Comparison of ENCODE assay signal across 9 cellular contexts in genomic region chr13:27770809-27771208, GRCh38. TPM values are rescaled to one million over a fixed set of nuclear protein-coding genes. Genes with fewer than 3 reads are reported as not detected.
DNase-seq lines count a peak whose midpoint lies in the region; ATAC-seq and TF ChIP-seq lines count a peak whose summit lies in the region.
"Had no signal": no experiment of that assay in that cellular context is flagged by ENCODE, and none has a peak within 500 bp of the region (broad histone marks: within the 10 kb centered on the region; RNA-seq: fewer than 3 reads in every experiment).

No MANE protein-coding gene starts in this region.

- no peak for TF ChIP-seq POLR2A in heart left ventricle (IDR thresholded peaks at IDR 0.05)
- no peak for TF ChIP-seq POLR2A in body of pancreas (IDR thresholded peaks at IDR 0.05)

- intact Hi-C loops in left ventricle myocardium inferior (cut with micrococcal nuclease) (no loop called here), heart left ventricle (cut with DNase I) (no loop called here), body of pancreas (cut with DNase I) (no loop called here)

- 24 to 26% (median 25%) methylated on average over 3 of the region's 3 CpGs for WGBS in heart left ventricle, 4 donors
- 13 to 14% methylated on average over 3 of the region's 3 CpGs for WGBS in body of pancreas, 2 donors

- H3K27me3 ChIP-seq in left ventricle myocardium inferior (ENCODE audit: low read depth) (peaks cover 90% of the 10 kb centered on the region), heart left ventricle (peaks cover 0 to 37% (median 7%) of the 10 kb centered on the region in 9 donors), body of pancreas (no peaks in the 10 kb centered on the region), osteoblast (ENCODE audit: insufficient read depth, low read length) (peaks cover 7% of the 10 kb centered on the region)

- DNase-seq in left ventricle myocardium inferior (no peak), heart left ventricle (no peak), LNCaP clone FGC (ENCODE audit: low read depth) (peak; percentile 22), body of pancreas (peak; percentile 26 to 62 (median 54)), osteoblast (ENCODE audit: insufficient read length, low spot score, missing footprints) (no peak), epidermal melanocyte (ENCODE audit: insufficient read length, low spot score) (no peak), KG1 (lab: John Stamatoyannopoulos, UW) (no peak)

- H3K79me2 ChIP-seq in osteoblast (ENCODE audit: insufficient read depth, low read length): no peaks in the 10 kb centered on the region

- TF ChIP-seq CTCF in left ventricle myocardium inferior (IDR thresholded peaks at IDR 0.05; ENCODE audit: borderline replicate concordance): peak; percentile 36
- TF ChIP-seq CTCF in heart left ventricle (IDR thresholded peaks at IDR 0.05): peak in 4 of 12 donors; percentile 14 to 28 (median 18)
- TF ChIP-seq CTCF in LNCaP clone FGC (IDR thresholded peaks at IDR 0.05; ENCODE audit: control insufficient read depth, extremely low read depth, insufficient read depth): peak; percentile 75
- peak; percentile 10 to 62 (median 44) for TF ChIP-seq CTCF in body of pancreas (IDR thresholded peaks at IDR 0.05)
- TF ChIP-seq CTCF in osteoblast (IDR thresholded peaks at IDR 0.05; ENCODE audit: extremely low read depth, low read depth, low read length): peak; percentile 43

- no peak overlapping the region for H2AFZ ChIP-seq in osteoblast (ENCODE audit: low read length)

- H3K27ac ChIP-seq in left ventricle myocardium inferior (replicated peaks): no peak overlapping the region
- no peak overlapping the region for H3K27ac ChIP-seq in heart left ventricle
- no peak overlapping the region for H3K27ac ChIP-seq in body of pancreas
- H3K27ac ChIP-seq in osteoblast (ENCODE audit: low read depth, low read length): no peak overlapping the region
- H3K27ac ChIP-seq: skin epidermis had no signal

- H3K9me3 ChIP-seq in left ventricle myocardium inferior (replicated peaks) (no peaks in the 10 kb centered on the region), heart left ventricle (no peaks in the 10 kb centered on the region), body of pancreas (no peaks in the 10 kb centered on the region), osteoblast (ENCODE audit: low read depth, low read length) (no peaks in the 10 kb centered on the region)

- H3K36me3 ChIP-seq in left ventricle myocardium inferior (no peaks in the 10 kb centered on the region), heart left ventricle (no peaks in the 10 kb centered on the region), body of pancreas (replicated peaks in 1 of 2; ENCODE audit: insufficient read depth in 1 of 2, low read depth in 2 of 2) (no peaks in the 10 kb centered on the region), osteoblast (ENCODE audit: insufficient read depth, low read length) (no peaks in the 10 kb centered on the region)

- no peak overlapping the region for H3K4me2 ChIP-seq in osteoblast (ENCODE audit: insufficient read depth, low read length)

- H3K4me3 ChIP-seq in left ventricle myocardium inferior (no peak overlapping the region), heart left ventricle (no peak overlapping the region), LNCaP clone FGC (ENCODE audit: low read depth, low read length) (no peak overlapping the region), body of pancreas (no peak overlapping the region), osteoblast (ENCODE audit: insufficient read depth, low read length) (no peak overlapping the region)
- H3K4me3 ChIP-seq: skin epidermis had no signal

- H3K4me1 ChIP-seq in left ventricle myocardium inferior (peaks cover 6% of the 10 kb centered on the region), heart left ventricle (no peaks in the 10 kb centered on the region), body of pancreas (no peaks in the 10 kb centered on the region), osteoblast (ENCODE audit: insufficient read depth, low read length) (no peaks in the 10 kb centered on the region)

- ATAC-seq in heart left ventricle (no peak), body of pancreas (no peak), GM19035 (IDR thresholded peaks at IDR 0.05; ENCODE audit: unreplicated experiment) (no peak)

- no peaks in the 10 kb centered on the region for H4K20me1 ChIP-seq in osteoblast (ENCODE audit: insufficient read depth, low read length)

RNA-seq across cellular contexts. Expression of gene GSX1, which starts 21.5 kb away (rescaled TPM):
- not detected for total RNA-seq in left ventricle myocardium inferior
- not detected for total RNA-seq in heart left ventricle
- not detected for polyA plus RNA-seq in heart left ventricle
- total RNA-seq in body of pancreas: not detected
- not detected in 2 replicates for total RNA-seq in osteoblast

Comparison
In these comparisons a context has a peak if more than half of its experiments do, and no peak if none do; other contexts are left out.
1. DNase-seq: peak in LNCaP clone FGC (single experiment) and body of pancreas (4 of 4); none in left ventricle myocardium inferior (single experiment), heart left ventricle (0 of 5), osteoblast (single experiment), epidermal melanocyte (single experiment) and KG1 (single experiment).